ENCODE assay signal across 8 cellular contexts in genomic region chr11:67120456-67120855, GRCh38. TPM values are rescaled to one million over a fixed set of nuclear protein-coding genes. Genes with fewer than 3 reads are reported as not detected.
DNase-seq lines count a peak whose midpoint lies in the region; ATAC-seq and TF ChIP-seq lines count a peak whose summit lies in the region.

No MANE protein-coding gene starts in this region.

- H3K9me3 Mint-ChIP-seq in activated T-cell treated with anti-CD3 and anti-CD28 coated beads, Interleukin-2, amount 50 U/mL, for 24 hours = no peaks in the 10 kb centered on the region

- peak overlapping the region; percentile 89 for H3K27ac Mint-ChIP-seq in activated T-cell treated with anti-CD3 and anti-CD28 coated beads, Interleukin-2, amount 50 U/mL, for 24 hours

- peak overlapping the region; percentile 98 for H3K4me3 Mint-ChIP-seq in activated T-cell treated with anti-CD3 and anti-CD28 coated beads, Interleukin-2, amount 50 U/mL, for 24 hours

- H3K9me3 ChIP-seq in ascending aorta (no peaks in the 10 kb centered on the region), right lobe of liver (no peaks in the 10 kb centered on the region), thymus (ENCODE audit: control insufficient read depth) (no peaks in the 10 kb centered on the region)

- H3K27me3 ChIP-seq in ascending aorta (no peaks in the 10 kb centered on the region), right lobe of liver (no peaks in the 10 kb centered on the region), thymus (ENCODE audit: control insufficient read depth, insufficient read depth) (peaks cover 12% of the 10 kb centered on the region)

- H3K4me3 ChIP-seq in ascending aorta (peak overlapping the region; percentile 99 to 100), right lobe of liver (peak overlapping the region; percentile 75 to 86 (median 85)), thymus (ENCODE audit: low read length) (peak overlapping the region; percentile 77)

- no peak for DNase-seq in activated T-cell treated with anti-CD3 and anti-CD28 coated beads, Interleukin-2, amount 50 U/mL, for 24 hours
- no peak for DNase-seq in activated T-cell treated with anti-CD3 and anti-CD28 coated beads, Interleukin-2, amount 50 U/mL, for 1 hour
- DNase-seq in ascending aorta (ENCODE audit: low spot score in 2 of 2) (no peak), right lobe of liver (peak in 1 of 3 donors; percentile 6)

- peak overlapping the region; percentile 96 to 100 for H3K27ac ChIP-seq in ascending aorta
- peak overlapping the region; percentile 92 to 99 (median 95) for H3K27ac ChIP-seq in right lobe of liver
- H3K27ac ChIP-seq in thymus (ENCODE audit: low read depth) = no peak overlapping the region

- ATAC-seq in right lobe of liver = no peak
- no peak for ATAC-seq in GM19351 (IDR thresholded peaks at IDR 0.05; ENCODE audit: unreplicated experiment)
- no peak for ATAC-seq in GM18868 (IDR thresholded peaks at IDR 0.05; ENCODE audit: unreplicated experiment)
- no peak for ATAC-seq in GM19324 (IDR thresholded peaks at IDR 0.05; ENCODE audit: low FRiP score, unreplicated experiment)

- TF ChIP-seq POLR2A in right lobe of liver (IDR thresholded peaks at IDR 0.05) = no peak

- peaks cover 41% of the 10 kb centered on the region for H3K36me3 Mint-ChIP-seq in activated T-cell treated with anti-CD3 and anti-CD28 coated beads, Interleukin-2, amount 50 U/mL, for 24 hours (ENCODE audit: low read depth)

- no peak for TF ChIP-seq CTCF in ascending aorta (IDR thresholded peaks at IDR 0.05)
- no peak for TF ChIP-seq CTCF in right lobe of liver (IDR thresholded peaks at IDR 0.05)

- intact Hi-C loops in ascending aorta (cut with DNase I) (no loop called here), right lobe of liver (cut with DNase I) (loop anchor here in 1 of 2 donors (10.0 kb wide), 1 partner anchor 54 kb away; no protein-coding TSS in a partner anchor)

- H3K4me1 Mint-ChIP-seq in activated T-cell treated with anti-CD3 and anti-CD28 coated beads, Interleukin-2, amount 50 U/mL, for 24 hours (ENCODE audit: low read depth) = peaks cover 29% of the 10 kb centered on the region

- H3K4me1 ChIP-seq in ascending aorta = peaks cover 5 to 20% of the 10 kb centered on the region in 2 donors
- peaks cover 0 to 34% (median 2%) of the 10 kb centered on the region in 4 donors for H3K4me1 ChIP-seq in right lobe of liver
- peaks cover 3% of the 10 kb centered on the region for H3K4me1 ChIP-seq in thymus (ENCODE audit: control insufficient read depth, insufficient read depth, low read length)

- 0% methylated on average over 12 of the region's 12 CpGs for WGBS in right lobe of liver (ENCODE audit: insufficient coverage, low coverage, low lambda C conversion rate, missing lambda C conversion rate)
- under 1% methylated on average over 12 of the region's 12 CpGs for whole genome bisulfite sequencing in thymus

- H3K36me3 ChIP-seq in ascending aorta (no peaks in the 10 kb centered on the region), right lobe of liver (peaks cover 0 to 4% (median 0%) of the 10 kb centered on the region in 4 donors), thymus (ENCODE audit: control insufficient read depth, insufficient read depth) (peaks cover 8% of the 10 kb centered on the region)

- no peaks in the 10 kb centered on the region for H3K27me3 Mint-ChIP-seq in activated T-cell treated with anti-CD3 and anti-CD28 coated beads, Interleukin-2, amount 50 U/mL, for 24 hours

RNA-seq across cellular contexts. Expression of gene KDM2A, which starts 1.4 kb away (rescaled TPM):
- total RNA-seq in ascending aorta (129 TPM), right lobe of liver (10 to 100 TPM; 23.8 to 37.1 (median 33.4) TPM)
- polyA plus RNA-seq in thymus = 42.0 TPM
